ENCODE assay signal across 8 cellular contexts in genomic region chr1:184974086-184974836, GRCh38. TPM values are rescaled to one million over a fixed set of nuclear protein-coding genes. Genes with fewer than 3 reads are reported as not detected.
DNase-seq lines count a peak whose midpoint lies in the region; ATAC-seq and TF ChIP-seq lines count a peak whose summit lies in the region.

TSS of gene NIBAN1 (minus strand) at chr1:184974508. CDS start at chr1:184974356, 152 bp downstream.

- TF ChIP-seq CTCF in DOHH2 (IDR thresholded peaks at IDR 0.05; ENCODE audit: low read depth, low read length, poor library complexity, severe bottlenecking): no peak

- no peaks in the 10 kb centered on the region for H3K9me3 Mint-ChIP-seq in T-cell

- H3K27ac Mint-ChIP-seq in T-cell: peak within 1 kb of the TSS; percentile 91 to 92

- no peaks in the 10 kb centered on the region; the same call in 1 of the 2 replicates for H3K79me2 ChIP-seq in DOHH2 (ENCODE audit: control insufficient read depth, low read length)

- POLR2A ChIA-PET in T-cell (lab: Charles Lee): interaction anchor here (0.5 to 2.9 kb wide), 11 partner anchors 8 to 593 kb away, joined by 3 to 37 read pairs (median 3); partner anchors contain the start of gene EDEM3 (in 1 of the 2)

- H3K4me1 ChIP-seq in DOHH2 (ENCODE audit: control insufficient read depth, low read length) (peaks cover 38% of the 10 kb centered on the region), iPS DF 6.9 (ENCODE audit: control insufficient read depth, insufficient read depth, low read length) (no peaks in the 10 kb centered on the region), skeletal muscle satellite cell (ENCODE audit: control insufficient read depth, insufficient read depth, low read length) (peaks cover 17% of the 10 kb centered on the region)

- peak within 1 kb of the TSS; percentile 97 for H3K4me2 ChIP-seq in DOHH2 (ENCODE audit: low read length)
- H3K4me2 ChIP-seq in skeletal muscle satellite cell (ENCODE audit: low read length): peak within 1 kb of the TSS; percentile 87

- H3K27me3 ChIP-seq in DOHH2 (ENCODE audit: control insufficient read depth, low read length) (peaks cover 16% of the 10 kb centered on the region), iPS DF 6.9 (ENCODE audit: control insufficient read depth, insufficient read depth, low read length) (peaks cover 10% of the 10 kb centered on the region; the same call in 1 of the 2 replicates), skeletal muscle satellite cell (ENCODE audit: control insufficient read depth, insufficient read depth, low read length) (peaks cover 22% of the 10 kb centered on the region)

- H3K4me1 Mint-ChIP-seq in T-cell: peaks cover 25 to 56% (median 52%) of the 10 kb centered on the region in 3 donors

- peak within 1 kb of the TSS; percentile 32 for H3K27ac ChIP-seq in DOHH2 (ENCODE audit: low read depth, low read length)
- H3K27ac ChIP-seq in adipose tissue (ENCODE audit: low read depth, low read length): peak within 1 kb of the TSS; percentile 26
- H3K27ac ChIP-seq in iPS DF 6.9 (ENCODE audit: low read length): no peak within 1 kb of the TSS

- H3K27me3 Mint-ChIP-seq in T-cell: peaks cover 7 to 17% of the 10 kb centered on the region in 2 donors

- H3K9me2 ChIP-seq in DOHH2 (replicated peaks; ENCODE audit: control insufficient read depth, low read length): no peaks in the 10 kb centered on the region

- H3K9ac ChIP-seq in skeletal muscle satellite cell (ENCODE audit: low read depth, low read length): peak within 1 kb of the TSS; percentile 32

- CTCF ChIA-PET in T-cell (lab: Charles Lee): interaction anchor here (0.6 to 2.6 kb wide), 10 partner anchors 42 to 920 kb away, joined by 3 to 16 read pairs (median 3); no protein-coding TSS in a partner anchor

- 0 to 2% (median 1%) methylated on average over 61 to 66 of the region's 66 CpGs for WGBS in adipose tissue, 3 donors
- no CpG with 5 or more reads among the region's 66 CpGs for WGBS in iPS DF 6.9 (ENCODE audit: insufficient coverage, insufficient read length)

- peak; percentile 61 for ATAC-seq in GM21423 (IDR thresholded peaks at IDR 0.05; ENCODE audit: unreplicated experiment)
- peak; percentile 72 to 80 (median 76) for ATAC-seq in T-cell (replicated peaks in 1 of 4)

- peaks cover 6% of the 10 kb centered on the region for H3F3A ChIP-seq in DOHH2 (ENCODE audit: control insufficient read depth, insufficient read depth)

- peak within 1 kb of the TSS; percentile 97 for H3K4me3 ChIP-seq in DOHH2 (ENCODE audit: low read length)
- H3K4me3 ChIP-seq in iPS DF 6.9 (ENCODE audit: low read length): peak within 1 kb of the TSS; percentile 77
- peak within 1 kb of the TSS; percentile 68 for H3K4me3 ChIP-seq in skeletal muscle satellite cell (ENCODE audit: low read length)

- H3K36me3 Mint-ChIP-seq in T-cell: no peaks in the 10 kb centered on the region

- H3K9me3 ChIP-seq in DOHH2 (ENCODE audit: control insufficient read depth, insufficient read depth, low read length): no peaks in the 10 kb centered on the region
- H3K9me3 ChIP-seq in iPS DF 6.9 (ENCODE audit: control insufficient read depth, insufficient read depth, low read length): no peaks in the 10 kb centered on the region
- no peaks in the 10 kb centered on the region for H3K9me3 ChIP-seq in skeletal muscle satellite cell (replicated peaks; ENCODE audit: low read length)

- DNase-seq in HUDEP-2 (lab: John Stamatoyannopoulos, UW; ENCODE audit: unreplicated experiment in 76 of 76): peak in 55 of 76 experiments; percentile 12 to 67 (median 34)
- peak; percentile 26 to 69 (median 48) for DNase-seq in T-cell
- DNase-seq in iPS DF 6.9 (ENCODE audit: low read depth, low spot score): peak; percentile 55
- DNase-seq in GOT3 (lab: John Stamatoyannopoulos, UW): no peak

- H3K36me3 ChIP-seq in DOHH2 (ENCODE audit: control insufficient read depth, low read length): no peaks in the 10 kb centered on the region
- H3K36me3 ChIP-seq in iPS DF 6.9 (ENCODE audit: control insufficient read depth, insufficient read depth, low read length): no peaks in the 10 kb centered on the region
- no peaks in the 10 kb centered on the region for H3K36me3 ChIP-seq in skeletal muscle satellite cell (ENCODE audit: insufficient read depth, low read length)

- no peaks in the 10 kb centered on the region for H4K20me1 ChIP-seq in DOHH2 (ENCODE audit: control insufficient read depth, insufficient read depth, low read depth, low read length)

- peak within 1 kb of the TSS; percentile 90 to 94 (median 91) for H3K4me3 Mint-ChIP-seq in T-cell

RNA-seq across cellular contexts. Expression of gene NIBAN1, which starts in this region (rescaled TPM):
- 10 to 100 TPM; 19.9 to 53.6 (median 46.0) TPM for total RNA-seq in T-cell
- 10 to 100 TPM in 2 of 3 donors, 1 to 10 TPM in 1; 5.9 to 18.1 (median 13.3) TPM for polyA plus RNA-seq in adipose tissue
- 50.7 and 61.6 TPM in 2 replicates for total RNA-seq in skeletal muscle satellite cell (2012; rRNA removed)
